In genomic region chr17:75457047-75457654, GRCh38 we compare ENCODE assay signal across 1 cellular context.
TF ChIP-seq lines count a peak whose summit lies in the region.

No MANE protein-coding gene starts in this region.

TF ChIP-seq in liver, 16 proteins besides CTCF, POLR2A, EP300 and RAD21 (continued from another document):
- TF ChIP-seq REST (IDR thresholded peaks at IDR 0.05) (no peak), RXRA (IDR thresholded peaks at IDR 0.05) (no peak), JUND (IDR thresholded peaks at IDR 0.05) (no peak), MAX (IDR thresholded peaks at IDR 0.05) (no peak), YY1 (IDR thresholded peaks at IDR 0.05) (no peak), TAF1 (conservative IDR thresholded peaks at IDR 0.05) (no peak), SP1 (IDR thresholded peaks at IDR 0.05) (no peak), HNF4A (conservative IDR thresholded peaks at IDR 0.05) (no peak), FOXA1 (IDR thresholded peaks at IDR 0.05) (no peak)
